7 cellular contexts compared by ENCODE assay signal in the genomic region with DNA sequence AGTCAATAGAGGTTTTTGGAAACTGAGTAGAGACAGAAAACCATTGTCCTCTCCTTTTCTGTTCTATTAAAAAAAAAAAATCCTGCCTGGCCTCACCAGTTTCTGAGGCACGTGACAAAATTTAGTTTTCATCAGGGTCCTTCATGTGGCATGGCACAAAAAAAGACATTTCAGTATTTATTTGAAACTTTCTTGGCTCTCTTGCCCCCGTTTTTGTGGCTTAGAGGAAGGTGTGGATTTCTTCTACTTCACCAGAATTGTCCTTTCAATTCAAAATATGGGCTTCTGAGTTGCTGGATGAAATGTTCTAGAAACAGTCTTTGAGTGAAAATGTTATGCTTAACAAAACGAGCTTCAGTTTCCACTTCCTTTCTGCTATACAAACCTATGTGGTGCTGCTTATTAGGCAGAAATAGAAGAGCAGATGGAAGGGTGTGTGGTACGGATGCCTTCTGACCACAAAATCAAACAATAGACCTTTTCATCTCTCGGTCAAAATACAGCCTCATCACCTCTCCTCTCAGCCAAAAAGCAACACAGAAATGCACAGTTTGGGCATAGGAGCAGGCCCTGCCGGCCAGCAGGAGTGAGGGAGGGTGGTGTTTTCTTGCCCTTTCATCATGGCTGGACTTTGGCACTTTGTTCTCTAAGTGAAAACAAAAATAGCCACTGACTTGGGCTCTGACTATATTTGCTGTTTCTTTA.
DNase-seq lines count a peak whose midpoint lies in the region; ATAC-seq and TF ChIP-seq lines count a peak whose summit lies in the region.

No MANE protein-coding gene starts in this region.

- TF ChIP-seq POLR2A in testis (IDR thresholded peaks at IDR 0.05): no peak
- no peak for TF ChIP-seq POLR2A in tibial nerve (IDR thresholded peaks at IDR 0.05)

- TF ChIP-seq EP300 in tibial nerve (IDR thresholded peaks at IDR 0.05): peak in 1 of 2 donors; percentile 22

- H3K9me3 Mint-ChIP-seq in activated naive CD8-positive, alpha-beta T cell treated with anti-CD3 and anti-CD28 coated beads, Interleukin-2, amount 10 ng/mL, durations not matched to agents 7 days and 5 days: no peaks in the 10 kb centered on the region

- TF ChIP-seq CTCF in testis (IDR thresholded peaks at IDR 0.05) (no peak), tibial nerve (IDR thresholded peaks at IDR 0.05) (no peak)

- no peaks in the 10 kb centered on the region for H3K4me1 ChIP-seq in testis
- peaks cover 0 to 35% (median 25%) of the 10 kb centered on the region in 4 donors for H3K4me1 ChIP-seq in tibial nerve

- no peak overlapping the region for H3K4me3 ChIP-seq in testis
- H3K4me3 ChIP-seq in tibial nerve: no peak overlapping the region

- H3K36me3 Mint-ChIP-seq in activated naive CD8-positive, alpha-beta T cell treated with anti-CD3 and anti-CD28 coated beads, Interleukin-2, amount 10 ng/mL, durations not matched to agents 7 days and 5 days: no peaks in the 10 kb centered on the region

- ATAC-seq in GM18519 (IDR thresholded peaks at IDR 0.05; ENCODE audit: low FRiP score, unreplicated experiment): peak; percentile 41
- ATAC-seq in HG02870 (IDR thresholded peaks at IDR 0.05; ENCODE audit: unreplicated experiment): peak; percentile 56
- peak; percentile 9 for ATAC-seq in activated naive CD8-positive, alpha-beta T cell treated with anti-CD3 and anti-CD28 coated beads, Interleukin-2, amount 10 ng/mL, durations not matched to agents 7 days and 5 days (ENCODE audit: low read depth)
- ATAC-seq in sciatic nerve: peak; percentile 79

- no peak for DNase-seq in activated naive CD8-positive, alpha-beta T cell treated with anti-CD3 and anti-CD28 coated beads, Interleukin-2, amount 10 ng/mL, durations not matched to agents 7 days and 5 days
- DNase-seq in sciatic nerve (ENCODE audit: low spot score) (peak; percentile 46), HT-29 (ENCODE audit: low spot score) (no peak), testis (no peak), tibial nerve (ENCODE audit: low spot score in 2 of 2) (no peak)

- H3K27me3 ChIP-seq in testis (no peaks in the 10 kb centered on the region), tibial nerve (no peaks in the 10 kb centered on the region)

- H3K27ac ChIP-seq in testis: peak overlapping the region in 1 of 2 donors; percentile 4
- peak overlapping the region in 2 of 4 donors; percentile 21 to 38 for H3K27ac ChIP-seq in tibial nerve

- WGBS in testis, 2 donors: 62 to 64% methylated on average over 6 of the region's 6 CpGs
- 17 to 25% methylated on average over 6 of the region's 6 CpGs for WGBS in tibial nerve, 2 donors

- H3K27ac Mint-ChIP-seq in activated naive CD8-positive, alpha-beta T cell treated with anti-CD3 and anti-CD28 coated beads, Interleukin-2, amount 10 ng/mL, durations not matched to agents 7 days and 5 days: peak overlapping the region; percentile 31

- H3K9me3 ChIP-seq in testis: no peaks in the 10 kb centered on the region
- no peaks in the 10 kb centered on the region for H3K9me3 ChIP-seq in tibial nerve

- POLR2A ChIA-PET in activated naive CD8-positive, alpha-beta T cell treated with anti-CD3 and anti-CD28 coated beads, Interleukin-2, amount 10 ng/mL, durations not matched to agents 7 days and 5 days (lab: Charles Lee): interaction anchor here (0.6 to 1.6 kb wide), 2 partner anchors 20 to 117 kb away, joined by 3 to 10 read pairs; no protein-coding TSS in a partner anchor

- peaks cover 48% of the 10 kb centered on the region for H3K27me3 Mint-ChIP-seq in activated naive CD8-positive, alpha-beta T cell treated with anti-CD3 and anti-CD28 coated beads, Interleukin-2, amount 10 ng/mL, durations not matched to agents 7 days and 5 days

- intact Hi-C loops in sciatic nerve (cut with DNase I): no loop called here
- intact Hi-C loops in testis (cut with DNase I; ENCODE audit: low total_unique reads): no loop called here

- H3K36me3 ChIP-seq in testis (ENCODE audit: low read depth, missing control alignments) (no peaks in the 10 kb centered on the region), tibial nerve (no peaks in the 10 kb centered on the region)

- peak overlapping the region; percentile 51 for H3K4me3 Mint-ChIP-seq in activated naive CD8-positive, alpha-beta T cell treated with anti-CD3 and anti-CD28 coated beads, Interleukin-2, amount 10 ng/mL, durations not matched to agents 7 days and 5 days

- peaks cover 44% of the 10 kb centered on the region for H3K4me1 Mint-ChIP-seq in activated naive CD8-positive, alpha-beta T cell treated with anti-CD3 and anti-CD28 coated beads, Interleukin-2, amount 10 ng/mL, durations not matched to agents 7 days and 5 days

Comparison
In these comparisons a context has a peak if more than half of its experiments do, and no peak if none do; other contexts are left out.
1. ATAC-seq: peak in every context shown above with its lines; median percentile 79 in sciatic nerve; 56 in HG02870; 41 in GM18519; 9 in activated naive CD8-positive, alpha-beta T cell treated with anti-CD3 and anti-CD28 coated beads, Interleukin-2, amount 10 ng/mL, durations not matched to agents 7 days and 5 days.